1 cellular context compared by ENCODE assay signal in genomic region chr2:9807056-9807455, GRCh38.
TF ChIP-seq lines count a peak whose summit lies in the region.

No MANE protein-coding gene starts in this region.

TF ChIP-seq in SK-N-SH, 30 proteins besides CTCF, POLR2A, EP300 and RAD21 (continued from another document):
- no peak for TF ChIP-seq FOXJ3 (CRISPR knock-in tag; IDR thresholded peaks at IDR 0.05)
- no peak for TF ChIP-seq ELF1 (IDR thresholded peaks at IDR 0.05)
- TF ChIP-seq SMC3 (IDR thresholded peaks at IDR 0.05; ENCODE audit: low read depth, low read length), result no peak
- TF ChIP-seq POLR2AphosphoS5 (IDR thresholded peaks at IDR 0.05; ENCODE audit: low read depth, low read length), result no peak
- TF ChIP-seq REST (IDR thresholded peaks at IDR 0.05; ENCODE audit: low read depth, low read length), result no peak
- TF ChIP-seq EZH2phosphoT487 (IDR thresholded peaks at IDR 0.05; ENCODE audit: borderline replicate concordance, low read depth), result no peak
- no peak for TF ChIP-seq MAX (IDR thresholded peaks at IDR 0.05; ENCODE audit: low read depth)
- no peak for TF ChIP-seq RFX5 (IDR thresholded peaks at IDR 0.05; ENCODE audit: low read length)
- TF ChIP-seq YY1 (IDR thresholded peaks at IDR 0.05; ENCODE audit: low read depth), result no peak
- no peak for TF ChIP-seq JUND (IDR thresholded peaks at IDR 0.05)
- TF ChIP-seq MXI1 (IDR thresholded peaks at IDR 0.05; ENCODE audit: low read depth, low read length), result no peak
- no peak for TF ChIP-seq FOSL2 (IDR thresholded peaks at IDR 0.05; ENCODE audit: borderline replicate concordance, low read depth)
- TF ChIP-seq IRF3 (IDR thresholded peaks at IDR 0.05; ENCODE audit: low read depth, low read length), result no peak
